In genomic region chr19:14090509-14091085, GRCh38 we compare ENCODE assay signal across 8 cellular contexts.
DNase-seq lines count a peak whose midpoint lies in the region; ATAC-seq and TF ChIP-seq lines count a peak whose summit lies in the region.

Gene SAMD1 (minus strand): TSS chr19:14090751.

- ATAC-seq in HG02623 (IDR thresholded peaks at IDR 0.05; ENCODE audit: unreplicated experiment) = peak; percentile 35

- TF ChIP-seq CTCF in GM06990 (IDR thresholded peaks at IDR 0.05; ENCODE audit: insufficient read depth, low read length, poor library complexity, severe bottlenecking) (no peak), brain microvascular endothelial cell (IDR thresholded peaks at IDR 0.05; ENCODE audit: low read depth, low read length, missing control alignments) (no peak)

- H3K27me3 ChIP-seq in GM06990 (replicated peaks; ENCODE audit: control insufficient read depth, insufficient read depth, low read length) (no peaks in the 10 kb centered on the region), brain microvascular endothelial cell (replicated peaks) (no peaks in the 10 kb centered on the region)

- H3K27ac ChIP-seq in brain microvascular endothelial cell = peak within 1 kb of the TSS; percentile 59

- peak; percentile 88 for DNase-seq in GM06990 (ENCODE audit: extremely low read depth, insufficient read length)
- peak; percentile 60 for DNase-seq in NCI-H1694 (lab: John Stamatoyannopoulos, UW)
- peak; percentile 89 for DNase-seq in UCSD-AML1 (lab: John Stamatoyannopoulos, UW; ENCODE audit: unreplicated experiment)
- peak; percentile 67 for DNase-seq in brain microvascular endothelial cell
- peak; percentile 78 for DNase-seq in skeletal muscle cell (ENCODE audit: low read depth)
- DNase-seq in OCI-M2 (lab: John Stamatoyannopoulos, UW; ENCODE audit: unreplicated experiment) = no peak

- H3K9me3 ChIP-seq in iPS-18c (ENCODE audit: control insufficient read depth, insufficient read depth, low read length) = peaks cover 3% of the 10 kb centered on the region

- peaks cover 7% of the 10 kb centered on the region for H3K36me3 ChIP-seq in GM06990 (ENCODE audit: control insufficient read depth, insufficient read depth, low read length)
- peaks cover 8% of the 10 kb centered on the region for H3K36me3 ChIP-seq in brain microvascular endothelial cell (replicated peaks)

- H3K4me3 ChIP-seq in GM06990 (replicated peaks; ENCODE audit: low read depth, low read length) (peak within 1 kb of the TSS; percentile 69), brain microvascular endothelial cell (ENCODE audit: low read depth, low read length) (peak within 1 kb of the TSS; percentile 69), iPS-18c (ENCODE audit: insufficient read depth, low read depth, low read length) (peak within 1 kb of the TSS; percentile 86), skeletal muscle cell (ENCODE audit: low read depth, low read length) (peak within 1 kb of the TSS; percentile 82)

- in situ Hi-C loops in brain microvascular endothelial cell (cut with HindIII; ENCODE audit: low pct_ligation_motif_present, low sequenced_read_pairs) = no loop called here
